ENCODE assay signal across 18 cellular contexts in genomic region chr6:164183556-164184123, GRCh38.
"Had no signal": no experiment of that assay in that cellular context is flagged by ENCODE, and none has a peak within 500 bp of the region (broad histone marks: within the 10 kb centered on the region; RNA-seq: fewer than 3 reads in every experiment).

No MANE protein-coding gene starts in this region.

- H3K9me3 ChIP-seq: ovary, suprapubic skin, thoracic aorta, tibial artery, uterus had no signal

- H3K4me2 ChIP-seq: hepatocyte had no signal

- H3K27me3 ChIP-seq: hepatocyte, ovary, suprapubic skin, tibial artery, uterus had no signal

- ATAC-seq: naive thymus-derived CD8-positive, alpha-beta T cell; sciatic nerve; stimulated activated effector memory CD8-positive, alpha-beta T cell treated with anti-CD3 and anti-CD28 coated beads, Interleukin-12 subunit alpha, Interleukin-12 subunit beta, amount 100 ng/mL, for 72 hours had no signal

- H3K27ac ChIP-seq: hepatocyte, ovary, skin epidermis, suprapubic skin, thoracic aorta, tibial artery, uterus had no signal

- H3K4me3 ChIP-seq: hepatocyte, lung, ovary, skin epidermis, suprapubic skin, thoracic aorta, tibial artery, uterus had no signal

- H3K4me1 ChIP-seq: suprapubic skin, tibial artery, uterus had no signal

- H3K36me3 ChIP-seq: ovary, suprapubic skin, thoracic aorta, tibial artery, uterus had no signal

- DNase-seq: islet precursor cell; midbrain; naive thymus-derived CD8-positive, alpha-beta T cell; ovary; right cardiac atrium; stimulated activated CD4-positive, alpha-beta T cell treated with anti-CD3 and anti-CD28 coated beads, Interleukin-12 subunit alpha, Interleukin-12 subunit beta, amount 100 ng/mL, for 4 hours; stimulated activated CD4-positive, alpha-beta T cell treated with anti-CD3 and anti-CD28 coated beads, Interleukin-15, amount 100 ng/mL, for 24 hours; stimulated activated CD4-positive, alpha-beta T cell treated with anti-CD3 and anti-CD28 coated beads, Interleukin-4, amount 100 ng/mL, for 24 hours; stimulated activated naive CD4-positive, alpha-beta T cell; tibial artery; uterus had no signal

- H2AFZ ChIP-seq: hepatocyte had no signal

- H3K79me2 ChIP-seq: hepatocyte had no signal
